In the genomic region with DNA sequence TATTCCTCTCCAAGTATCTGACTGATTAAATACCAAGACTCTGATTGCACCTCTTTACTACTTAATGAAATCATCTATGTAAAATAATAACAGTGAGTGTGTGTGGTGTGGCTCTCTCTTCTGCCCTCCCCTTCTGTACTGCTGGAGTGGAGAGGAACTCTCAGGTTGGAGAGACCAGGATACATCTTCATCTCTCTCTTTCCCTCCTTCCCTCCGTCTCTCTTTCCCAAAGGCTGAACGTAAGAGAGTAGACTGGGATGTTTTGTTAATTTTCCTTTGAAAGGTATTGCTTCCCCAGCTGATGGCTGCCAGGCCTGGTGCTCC, we compare ENCODE assay signal across 9 cellular contexts. TPM values are rescaled to one million over a fixed set of nuclear protein-coding genes. Genes with fewer than 3 reads are reported as not detected.
DNase-seq lines count a peak whose midpoint lies in the region; ATAC-seq, FAIRE-seq and TF ChIP-seq lines count a peak whose summit lies in the region.
"Had no signal": no experiment of that assay in that cellular context is flagged by ENCODE, and none has a peak within 500 bp of the region (broad histone marks: within the 10 kb centered on the region; RNA-seq: fewer than 3 reads in every experiment).

No MANE protein-coding gene starts in this region.

- TF ChIP-seq CTCF in A673 (conservative IDR thresholded peaks at IDR 0.05; ENCODE audit: low read depth, low read length), result no peak
- TF ChIP-seq CTCF in HFF-Myc (IDR thresholded peaks at IDR 0.05; ENCODE audit: low read depth, low read length, missing control alignments), result no peak
- no peak for TF ChIP-seq CTCF in astrocyte (IDR thresholded peaks at IDR 0.05; ENCODE audit: insufficient read depth, low read depth, low read length)
- TF ChIP-seq CTCF in right lobe of liver (IDR thresholded peaks at IDR 0.05), result no peak

- H3K79me2 ChIP-seq in astrocyte (ENCODE audit: insufficient read depth, low read length), result no peaks in the 10 kb centered on the region

- H3K27ac ChIP-seq in A673 (ENCODE audit: low read depth, low read length, poor library complexity, severe bottlenecking) (no peak overlapping the region), astrocyte (ENCODE audit: low read depth, low read length) (no peak overlapping the region), right lobe of liver (peak overlapping the region in 1 of 3 donors; percentile 2)

- peaks cover 26% of the 10 kb centered on the region for H3K27me3 Mint-ChIP-seq in astrocyte (ENCODE audit: low read depth, unreplicated experiment)

- peaks cover 57% of the 10 kb centered on the region for H3K27me3 ChIP-seq in A673 (replicated peaks; ENCODE audit: insufficient read depth, low read depth, low read length, poor library complexity)
- H3K27me3 ChIP-seq in astrocyte (ENCODE audit: insufficient read depth, low read length), result peaks cover 14% of the 10 kb centered on the region
- H3K27me3 ChIP-seq in right lobe of liver, result no peaks in the 10 kb centered on the region

- ATAC-seq in right lobe of liver, result no peak

- H3K9me3 ChIP-seq in A673 (ENCODE audit: low read depth, low read length, poor library complexity, severe bottlenecking), result no peaks in the 10 kb centered on the region
- no peaks in the 10 kb centered on the region for H3K9me3 ChIP-seq in astrocyte (ENCODE audit: insufficient read depth, low read depth, low read length)
- H3K9me3 ChIP-seq in right lobe of liver, result no peaks in the 10 kb centered on the region

- intact Hi-C loops in A673 (cut with micrococcal nuclease; ENCODE audit: unreplicated experiment) (no loop called here), right lobe of liver (cut with DNase I) (loop anchor here (10.0 kb wide), 1 partner anchor 55 kb away; no protein-coding TSS in a partner anchor)

- H3K27ac Mint-ChIP-seq in astrocyte (ENCODE audit: unreplicated experiment), result no peak overlapping the region

- no peak for FAIRE-seq in astrocyte (lab: Jason Lieb, UNC)

- H3K36me3 ChIP-seq in A673 (ENCODE audit: insufficient read depth, low read length, poor library complexity, severe bottlenecking) (no peaks in the 10 kb centered on the region), astrocyte (ENCODE audit: insufficient read depth, low read length) (no peaks in the 10 kb centered on the region), right lobe of liver (no peaks in the 10 kb centered on the region)

- H3K9me3 Mint-ChIP-seq in astrocyte (ENCODE audit: unreplicated experiment), result no peaks in the 10 kb centered on the region

- H3K36me3 Mint-ChIP-seq in astrocyte (ENCODE audit: low read depth, unreplicated experiment), result no peaks in the 10 kb centered on the region

- H3K4me3 ChIP-seq in A673 (ENCODE audit: low read depth, low read length, poor library complexity, severe bottlenecking) (peak overlapping the region; percentile 18), HFF-Myc (replicated peaks; ENCODE audit: low read depth, low read length) (peak overlapping the region; percentile 29), astrocyte (ENCODE audit: insufficient read depth, low read depth, low read length) (peak overlapping the region; percentile 43), right lobe of liver (peak overlapping the region in 2 of 3 donors; percentile 22 to 42)

- H2AFZ ChIP-seq in astrocyte (ENCODE audit: low read depth, low read length), result peak overlapping the region; percentile 61

- POLR2A ChIA-PET in A673 (lab: Charles Lee; ENCODE audit: low non-redundant PET), result no interaction called here

- H4K20me1 ChIP-seq in astrocyte (ENCODE audit: insufficient read depth, low read length), result no peaks in the 10 kb centered on the region

- no peak for TF ChIP-seq POLR2A in right lobe of liver (IDR thresholded peaks at IDR 0.05)

- DNase-seq in A673 (ENCODE audit: low spot score), result no peak
- DNase-seq in HFF-Myc (ENCODE audit: extremely low read depth, low read depth), result no peak
- DNase-seq in astrocyte (ENCODE audit: low read depth), result no peak
- no peak for DNase-seq in right lobe of liver
- DNase-seq in NK-92 treated with Interleukin-12 subunit alpha and Interleukin-12 subunit beta, amount 100 ng/mL, for 24 hours (lab: John Stamatoyannopoulos, UW), result no peak
- DNase-seq in iPS-NIHi7 (ENCODE audit: extremely low spot score), result no peak
- no peak for DNase-seq in NCI-H187 treated with DMSO at 0.1 percent for 48 hours (lab: John Stamatoyannopoulos, UW)
- no peak for DNase-seq in NCI-H2227 (lab: John Stamatoyannopoulos, UW; ENCODE audit: unreplicated experiment)
- DNase-seq: cortex of kidney had no signal

- peaks cover 2% of the 10 kb centered on the region for H3K4me1 Mint-ChIP-seq in astrocyte (ENCODE audit: low read depth, unreplicated experiment)

- no peak overlapping the region for H3K9ac ChIP-seq in astrocyte (ENCODE audit: low read length)

- H3K4me3 Mint-ChIP-seq in astrocyte (ENCODE audit: unreplicated experiment), result no peak overlapping the region

- peaks cover 5% of the 10 kb centered on the region for H3K4me1 ChIP-seq in A673 (ENCODE audit: insufficient read depth, low read length, poor library complexity, severe bottlenecking)
- no peaks in the 10 kb centered on the region for H3K4me1 ChIP-seq in astrocyte (ENCODE audit: insufficient read depth, low read length)
- peaks cover 0 to 4% (median 0%) of the 10 kb centered on the region in 4 donors for H3K4me1 ChIP-seq in right lobe of liver

- H3K4me2 ChIP-seq in astrocyte (ENCODE audit: low read length), result peak overlapping the region; percentile 80

- CTCF ChIA-PET in A673 (lab: Charles Lee), result no interaction called here

- WGBS in right lobe of liver (ENCODE audit: insufficient coverage, low coverage, low lambda C conversion rate, missing lambda C conversion rate), result 11% methylated on average over 2 of the region's 2 CpGs

- no TSS peak for BruUV-seq in A673 (replicated peaks; lab: Mats Ljungman, UMichigan)

RNA-seq across cellular contexts. Expression of gene GJC3, which starts 0.3 kb away (rescaled TPM):
- total RNA-seq in A673 (2021), result not detected in 2 replicates
- total RNA-seq in astrocyte, result not detected in 2 replicates
- under 1 TPM; 0.17 to 0.86 (median 0.44) TPM for total RNA-seq in right lobe of liver

RNA-seq across cellular contexts. Expression of gene TRIM4, which starts 10.4 kb away (rescaled TPM):
- total RNA-seq in A673 (2021) (18.3 and 23.4 TPM in 2 replicates), astrocyte (4.1 and 4.6 TPM in 2 replicates), right lobe of liver (10 to 100 TPM; 13.3 to 22.6 (median 16.3) TPM)

RNA-seq across cellular contexts. Expression of gene AZGP1, which starts 46.1 kb away (rescaled TPM):
- not detected in 2 replicates for total RNA-seq in A673 (2021)
- total RNA-seq in astrocyte, result not detected in 2 replicates
- 1,000 to 10,000 TPM in 4 of 6 experiments, 100 to 1,000 TPM in 2; 762 to 2,105 (median 1,328) TPM for total RNA-seq in right lobe of liver

RNA-seq across cellular contexts. Expression of gene OR2AE1, which starts 52.9 kb away (rescaled TPM):
- total RNA-seq in A673 (2021) (not detected in 2 replicates), astrocyte (not detected in 2 replicates), right lobe of liver (not detected)

Comparison
In these comparisons a context has a peak if more than half of its experiments do, and no peak if none do; other contexts are left out.
1. RNA of gene AZGP1, which starts 46.1 kb away (total RNA-seq): 762 to 2,105 TPM in right lobe of liver; not detected in A673 and not detected in astrocyte; every median in the first group is over 100 times any median in the second.
2. Peak in every context shown above with its lines, with median percentiles within 50 percentile points of each other: H3K4me3 ChIP-seq.